In genomic region chr13:109786457-109787134, GRCh38 we compare ENCODE assay signal across 8 cellular contexts. TPM values are rescaled to one million over a fixed set of nuclear protein-coding genes. Genes with fewer than 3 reads are reported as not detected.
DNase-seq lines count a peak whose midpoint lies in the region; ATAC-seq lines count a peak whose summit lies in the region.

Gene IRS2 (minus strand): TSS chr13:109786583. CDS start chr13:109786053, 530 bp downstream.

- peak within 1 kb of the TSS; percentile 78 to 92 (median 84) for H3K27ac Mint-ChIP-seq in CD4-positive, CD25-positive, alpha-beta regulatory T cell

- peak; percentile 92 to 95 (median 94) for DNase-seq in CD4-positive, CD25-positive, alpha-beta regulatory T cell
- DNase-seq in NCI-H82 (lab: John Stamatoyannopoulos, UW) (peak; percentile 99), medulla oblongata (ENCODE audit: extremely low spot score) (peak; percentile 97)
- peak; percentile 90 for DNase-seq in activated CD8-positive, alpha-beta memory T cell treated with anti-CD3 and anti-CD28 coated beads for 24 hours
- peak; percentile 95 for DNase-seq in effector CD4-positive, alpha-beta T cell
- peak; percentile 77 to 89 (median 84) for DNase-seq in stimulated activated CD4-positive, alpha-beta T cell treated with anti-CD3 and anti-CD28 coated beads, TNF-alpha, amount 100 ng/mL, for 4 hours (ENCODE audit: low read depth in 3 of 3)

- H3K36me3 ChIP-seq in CD4-positive, CD25-positive, alpha-beta regulatory T cell (ENCODE audit: control insufficient read depth, insufficient read depth, low read length): no peaks in the 10 kb centered on the region

- H3K4me3 ChIP-seq in CD4-positive, CD25-positive, alpha-beta regulatory T cell (ENCODE audit: low read depth, low read length): no peak within 1 kb of the TSS

- peaks cover 3% of the 10 kb centered on the region for H3K27me3 ChIP-seq in CD4-positive, CD25-positive, alpha-beta regulatory T cell (ENCODE audit: control insufficient read depth, insufficient read depth, low read length)

- H3K27ac ChIP-seq in CD4-positive, CD25-positive, alpha-beta regulatory T cell (ENCODE audit: insufficient read depth, low read length, poor library complexity, severe bottlenecking): peak within 1 kb of the TSS; percentile 69

- peak; percentile 86 to 88 for ATAC-seq in CD4-positive, CD25-positive, alpha-beta regulatory T cell (ENCODE audit: low read depth in 2 of 2)
- peak; percentile 96 for ATAC-seq in GM19455 (IDR thresholded peaks at IDR 0.05; ENCODE audit: unreplicated experiment)
- ATAC-seq in HG03571 (IDR thresholded peaks at IDR 0.05; ENCODE audit: unreplicated experiment): peak; percentile 98

- peaks cover 17 to 24% (median 21%) of the 10 kb centered on the region in 4 donors for H3K4me1 Mint-ChIP-seq in CD4-positive, CD25-positive, alpha-beta regulatory T cell

- H3K4me3 Mint-ChIP-seq in CD4-positive, CD25-positive, alpha-beta regulatory T cell: peak within 1 kb of the TSS; percentile 89 to 94 (median 92)

- H3K9me3 ChIP-seq in CD4-positive, CD25-positive, alpha-beta regulatory T cell (ENCODE audit: control insufficient read depth in 2 of 2, low read length in 2 of 2): no peaks in the 10 kb centered on the region

- peaks cover 8% of the 10 kb centered on the region for H3K4me1 ChIP-seq in CD4-positive, CD25-positive, alpha-beta regulatory T cell (ENCODE audit: control insufficient read depth, insufficient read depth, low read length, poor library complexity, severe bottlenecking)

- peaks cover 20% of the 10 kb centered on the region for H3K27me3 Mint-ChIP-seq in CD4-positive, CD25-positive, alpha-beta regulatory T cell

- H3K9me3 Mint-ChIP-seq in CD4-positive, CD25-positive, alpha-beta regulatory T cell: peaks cover 0 to 2% (median 0%) of the 10 kb centered on the region in 7 donors

- no peaks in the 10 kb centered on the region for H3K36me3 Mint-ChIP-seq in CD4-positive, CD25-positive, alpha-beta regulatory T cell

RNA-seq across cellular contexts. Expression of gene IRS2, which starts in this region (rescaled TPM):
- 86.7 TPM for total RNA-seq in CD4-positive, CD25-positive, alpha-beta regulatory T cell
- 1 to 10 TPM; 1.9 to 3.3 (median 2.6) TPM for polyA plus RNA-seq in CD4-positive, CD25-positive, alpha-beta regulatory T cell
